In genomic region chr7:21428642-21428941, GRCh38 we compare ENCODE assay signal across 8 cellular contexts. TPM values are rescaled to one million over a fixed set of nuclear protein-coding genes. Genes with fewer than 3 reads are reported as not detected.
DNase-seq lines count a peak whose midpoint lies in the region; ATAC-seq and TF ChIP-seq lines count a peak whose summit lies in the region.

No MANE protein-coding gene starts in this region.

- intact Hi-C loops in dorsolateral prefrontal cortex (cut with DNase I): loop anchor here in 1 of 2 donors (5.0 to 10.0 kb wide), 5 partner anchors 69 to 654 kb away; partner anchors contain the start of gene SP8

- peak overlapping the region in 56 of 59 donors; percentile 7 to 99 (median 97) for H3K27ac ChIP-seq in dorsolateral prefrontal cortex

- H3K27ac Mint-ChIP-seq in natural killer cell treated with Interleukin-12 subunit alpha and Interleukin-12 subunit beta and Interleukin-15 and Interleukin-18, amount 100 ng/mL, for 72 hours: peak overlapping the region; percentile 100

- H3K4me3 Mint-ChIP-seq in natural killer cell treated with Interleukin-12 subunit alpha and Interleukin-12 subunit beta and Interleukin-15 and Interleukin-18, amount 100 ng/mL, for 72 hours: peak overlapping the region; percentile 100

- H3K9me3 ChIP-seq in Loucy (ENCODE audit: insufficient read depth, low read depth, low read length): no peaks in the 10 kb centered on the region

- peak overlapping the region; percentile 87 for H3K4me2 ChIP-seq in Loucy (ENCODE audit: low read depth, low read length, poor library complexity, severe bottlenecking)

- ATAC-seq in natural killer cell treated with Interleukin-12 subunit alpha and Interleukin-12 subunit beta and Interleukin-15 and Interleukin-18, amount 100 ng/mL, for 72 hours: no peak
- no peak for ATAC-seq in GM21423 (IDR thresholded peaks at IDR 0.05; ENCODE audit: unreplicated experiment)
- no peak for ATAC-seq in GM19035 (IDR thresholded peaks at IDR 0.05; ENCODE audit: unreplicated experiment)

- H3F3A ChIP-seq in Loucy (ENCODE audit: low read depth): no peaks in the 10 kb centered on the region

- H3K36me3 ChIP-seq in Loucy (ENCODE audit: insufficient read depth, low read length): no peaks in the 10 kb centered on the region

- no peaks in the 10 kb centered on the region for H3K27me3 Mint-ChIP-seq in natural killer cell treated with Interleukin-12 subunit alpha and Interleukin-12 subunit beta and Interleukin-15 and Interleukin-18, amount 100 ng/mL, for 72 hours

- peaks cover 52% of the 10 kb centered on the region for H3K4me1 ChIP-seq in Loucy (ENCODE audit: insufficient read depth, low read length, poor library complexity, severe bottlenecking)

- H2AFZ ChIP-seq in Loucy (ENCODE audit: low read length): peak overlapping the region; percentile 80

- H3K9me2 ChIP-seq in Loucy (replicated peaks; ENCODE audit: low read depth, low read length): no peaks in the 10 kb centered on the region

- TF ChIP-seq CTCF in AG10803 (conservative IDR thresholded peaks at IDR 0.05; ENCODE audit: low read length): no peak
- no peak for TF ChIP-seq CTCF in Loucy (conservative IDR thresholded peaks at IDR 0.05; ENCODE audit: low read length)
- no peak for TF ChIP-seq CTCF in dorsolateral prefrontal cortex (IDR thresholded peaks at IDR 0.05 in 54 of 56, conservative IDR thresholded peaks at IDR 0.05 in 2 of 56; ENCODE audit: low read depth in 1 of 56, partially characterized antibody in 56 of 56)

- H3K27me3 ChIP-seq in Loucy (ENCODE audit: insufficient read depth, low read length, poor library complexity, severe bottlenecking) (no peaks in the 10 kb centered on the region), dorsolateral prefrontal cortex (no peaks in the 10 kb centered on the region)

- H3K4me1 Mint-ChIP-seq in natural killer cell treated with Interleukin-12 subunit alpha and Interleukin-12 subunit beta and Interleukin-15 and Interleukin-18, amount 100 ng/mL, for 72 hours (ENCODE audit: low read depth in 2 of 2): peaks cover 40 to 57% of the 10 kb centered on the region in 2 donors

- H3K79me2 ChIP-seq in Loucy (ENCODE audit: insufficient read depth, low read length): peaks cover 52% of the 10 kb centered on the region

- peak overlapping the region; percentile 93 for H3K9ac ChIP-seq in Loucy (ENCODE audit: low read depth, low read length, poor library complexity, severe bottlenecking)

- peaks cover 13% of the 10 kb centered on the region for H3K36me3 Mint-ChIP-seq in natural killer cell treated with Interleukin-12 subunit alpha and Interleukin-12 subunit beta and Interleukin-15 and Interleukin-18, amount 100 ng/mL, for 72 hours

- H3K4me3 ChIP-seq in AG10803 (ENCODE audit: low read length) (peak overlapping the region; percentile 75), Loucy (ENCODE audit: low read length, poor library complexity, severe bottlenecking) (peak overlapping the region; percentile 93), dorsolateral prefrontal cortex (peak overlapping the region; percentile 53 to 98 (median 91))

- no peaks in the 10 kb centered on the region for H3K9me3 Mint-ChIP-seq in natural killer cell treated with Interleukin-12 subunit alpha and Interleukin-12 subunit beta and Interleukin-15 and Interleukin-18, amount 100 ng/mL, for 72 hours

- peaks cover 42% of the 10 kb centered on the region for H4K20me1 ChIP-seq in Loucy (ENCODE audit: insufficient read depth, low read length, poor library complexity, severe bottlenecking)

- DNase-seq in AG10803 (ENCODE audit: low read depth) (no peak), dorsolateral prefrontal cortex (no peak), globus pallidus (ENCODE audit: low spot score) (no peak), T1000 (lab: John Stamatoyannopoulos, UW) (no peak)
- no peak for DNase-seq in natural killer cell treated with Interleukin-12 subunit alpha and Interleukin-12 subunit beta and Interleukin-15 and Interleukin-18, amount 100 ng/mL, for 72 hours (ENCODE audit: low spot score)

RNA-seq across cellular contexts. Expression of gene SP4, which starts 0.7 kb away (rescaled TPM):
- 10 to 100 TPM in 118 of 120 experiments, 1 to 10 TPM in 2; 9.6 to 22.6 (median 14.6) TPM for total RNA-seq in dorsolateral prefrontal cortex
- total RNA-seq in natural killer cell treated with Interleukin-12 subunit alpha and Interleukin-12 subunit beta and Interleukin-15 and Interleukin-18, amount 100 ng/mL, for 72 hours: 10 to 100 TPM; 19.9 to 22.6 TPM
